Comparison of ENCODE assay signal across 1 cellular context in genomic region chr16:27364493-27365141, GRCh38.
TF ChIP-seq lines count a peak whose summit lies in the region.

No MANE protein-coding gene starts in this region.

TF ChIP-seq in HepG2, 621 proteins besides CTCF, POLR2A, EP300 and RAD21 (continued from another document):
- TF ChIP-seq, protein P1, sequence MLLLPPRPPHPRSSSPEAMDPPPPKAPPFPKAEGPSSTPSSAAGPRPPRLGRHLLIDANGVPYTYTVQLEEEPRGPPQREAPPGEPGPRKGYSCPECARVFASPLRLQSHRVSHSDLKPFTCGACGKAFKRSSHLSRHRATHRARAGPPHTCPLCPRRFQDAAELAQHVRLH (CRISPR knock-in tag; IDR thresholded peaks at IDR 0.05; ENCODE audit: borderline replicate concordance, low read depth), result peak; percentile 59; the same call in 1 of the 2 replicates
- TF ChIP-seq E2F2 (CRISPR knock-in tag; IDR thresholded peaks at IDR 0.05; ENCODE audit: borderline replicate concordance) (no peak), SIX1 (CRISPR knock-in tag; IDR thresholded peaks at IDR 0.05; ENCODE audit: borderline replicate concordance) (peak; percentile 69; the same call in 1 of the 2 replicates), KAT2B (IDR thresholded peaks at IDR 0.05; ENCODE audit: borderline replicate concordance, low read depth, low read length) (no peak), SP4 (CRISPR knock-in tag; IDR thresholded peaks at IDR 0.05) (no peak), CAMTA2 (CRISPR knock-in tag; IDR thresholded peaks at IDR 0.05; ENCODE audit: borderline replicate concordance) (no peak), ZSCAN12 (CRISPR knock-in tag; IDR thresholded peaks at IDR 0.05) (no peak), ZBTB21 (CRISPR knock-in tag; IDR thresholded peaks at IDR 0.05) (no peak), KDM2A (CRISPR knock-in tag; IDR thresholded peaks at IDR 0.05; ENCODE audit: borderline replicate concordance, low read depth) (peak; percentile 41; the same call in 1 of the 2 replicates), KMT2B (CRISPR knock-in tag; IDR thresholded peaks at IDR 0.05) (peak; percentile 64; the same call in 1 of the 2 replicates), ZFP62 (CRISPR knock-in tag; IDR thresholded peaks at IDR 0.05) (no peak), ZBTB34 (CRISPR knock-in tag; IDR thresholded peaks at IDR 0.05) (no peak), ZNF24 (IDR thresholded peaks at IDR 0.05) (no peak), ZFP82 (CRISPR knock-in tag; IDR thresholded peaks at IDR 0.05; ENCODE audit: borderline replicate concordance) (no peak), FOSL1 (CRISPR knock-in tag; IDR thresholded peaks at IDR 0.05; ENCODE audit: borderline replicate concordance) (no peak; the same call in 1 of the 2 replicates), PAX8 (CRISPR knock-in tag; IDR thresholded peaks at IDR 0.05; ENCODE audit: borderline replicate concordance) (no peak), NR3C1 (CRISPR knock-in tag; IDR thresholded peaks at IDR 0.05) (no peak), SRSF4 (IDR thresholded peaks at IDR 0.05; ENCODE audit: low read depth, low read length, poor library complexity, severe bottlenecking) (no peak), CC2D1A (CRISPR knock-in tag; IDR thresholded peaks at IDR 0.05) (no peak), ZNF563 (CRISPR knock-in tag; IDR thresholded peaks at IDR 0.05) (no peak), ZSCAN20 (CRISPR knock-in tag; IDR thresholded peaks at IDR 0.05; ENCODE audit: borderline replicate concordance) (no peak), ZNF382 (CRISPR knock-in tag; IDR thresholded peaks at IDR 0.05; ENCODE audit: borderline replicate concordance) (no peak), FOXJ3 (CRISPR knock-in tag; IDR thresholded peaks at IDR 0.05; ENCODE audit: borderline replicate concordance) (peak; percentile 87; the same call in 1 of the 2 replicates), YEATS4 (CRISPR knock-in tag; IDR thresholded peaks at IDR 0.05; ENCODE audit: borderline replicate concordance) (peak; percentile 35; the same call in 1 of the 2 replicates), SUZ12 (IDR thresholded peaks at IDR 0.05; ENCODE audit: low read depth, low read length) (no peak), NRL (CRISPR knock-in tag; IDR thresholded peaks at IDR 0.05; ENCODE audit: borderline replicate concordance) (no peak), ATM (IDR thresholded peaks at IDR 0.05; ENCODE audit: borderline replicate concordance) (no peak), TFDP2 (CRISPR knock-in tag; IDR thresholded peaks at IDR 0.05) (peak; percentile 95), CBX1 (IDR thresholded peaks at IDR 0.05; ENCODE audit: low read depth) (no peak), ZBTB1 (CRISPR knock-in tag; IDR thresholded peaks at IDR 0.05; ENCODE audit: borderline replicate concordance) (no peak)
- TF ChIP-seq, protein P2, sequence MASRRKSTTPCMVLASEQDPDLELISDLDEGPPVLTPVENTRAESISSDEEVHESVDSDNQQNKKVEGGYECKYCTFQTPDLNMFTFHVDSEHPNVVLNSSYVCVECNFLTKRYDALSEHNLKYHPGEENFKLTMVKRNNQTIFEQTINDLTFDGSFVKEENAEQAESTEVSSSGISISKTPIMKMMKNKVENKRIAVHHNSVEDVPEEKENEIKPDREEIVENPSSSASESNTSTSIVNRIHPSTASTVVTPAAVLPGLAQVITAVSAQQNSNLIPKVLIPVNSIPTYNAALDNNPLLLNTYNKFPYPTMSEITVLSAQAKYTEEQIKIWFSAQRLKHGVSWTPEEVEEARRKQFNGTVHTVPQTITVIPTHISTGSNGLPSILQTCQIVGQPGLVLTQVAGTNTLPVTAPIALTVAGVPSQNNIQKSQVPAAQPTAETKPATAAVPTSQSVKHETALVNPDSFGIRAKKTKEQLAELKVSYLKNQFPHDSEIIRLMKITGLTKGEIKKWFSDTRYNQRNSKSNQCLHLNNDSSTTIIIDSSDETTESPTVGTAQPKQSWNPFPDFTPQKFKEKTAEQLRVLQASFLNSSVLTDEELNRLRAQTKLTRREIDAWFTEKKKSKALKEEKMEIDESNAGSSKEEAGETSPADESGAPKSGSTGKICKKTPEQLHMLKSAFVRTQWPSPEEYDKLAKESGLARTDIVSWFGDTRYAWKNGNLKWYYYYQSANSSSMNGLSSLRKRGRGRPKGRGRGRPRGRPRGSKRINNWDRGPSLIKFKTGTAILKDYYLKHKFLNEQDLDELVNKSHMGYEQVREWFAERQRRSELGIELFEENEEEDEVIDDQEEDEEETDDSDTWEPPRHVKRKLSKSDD (CRISPR knock-in tag; IDR thresholded peaks at IDR 0.05; ENCODE audit: low read depth), result peak; percentile 71
- TF ChIP-seq, protein P3, sequence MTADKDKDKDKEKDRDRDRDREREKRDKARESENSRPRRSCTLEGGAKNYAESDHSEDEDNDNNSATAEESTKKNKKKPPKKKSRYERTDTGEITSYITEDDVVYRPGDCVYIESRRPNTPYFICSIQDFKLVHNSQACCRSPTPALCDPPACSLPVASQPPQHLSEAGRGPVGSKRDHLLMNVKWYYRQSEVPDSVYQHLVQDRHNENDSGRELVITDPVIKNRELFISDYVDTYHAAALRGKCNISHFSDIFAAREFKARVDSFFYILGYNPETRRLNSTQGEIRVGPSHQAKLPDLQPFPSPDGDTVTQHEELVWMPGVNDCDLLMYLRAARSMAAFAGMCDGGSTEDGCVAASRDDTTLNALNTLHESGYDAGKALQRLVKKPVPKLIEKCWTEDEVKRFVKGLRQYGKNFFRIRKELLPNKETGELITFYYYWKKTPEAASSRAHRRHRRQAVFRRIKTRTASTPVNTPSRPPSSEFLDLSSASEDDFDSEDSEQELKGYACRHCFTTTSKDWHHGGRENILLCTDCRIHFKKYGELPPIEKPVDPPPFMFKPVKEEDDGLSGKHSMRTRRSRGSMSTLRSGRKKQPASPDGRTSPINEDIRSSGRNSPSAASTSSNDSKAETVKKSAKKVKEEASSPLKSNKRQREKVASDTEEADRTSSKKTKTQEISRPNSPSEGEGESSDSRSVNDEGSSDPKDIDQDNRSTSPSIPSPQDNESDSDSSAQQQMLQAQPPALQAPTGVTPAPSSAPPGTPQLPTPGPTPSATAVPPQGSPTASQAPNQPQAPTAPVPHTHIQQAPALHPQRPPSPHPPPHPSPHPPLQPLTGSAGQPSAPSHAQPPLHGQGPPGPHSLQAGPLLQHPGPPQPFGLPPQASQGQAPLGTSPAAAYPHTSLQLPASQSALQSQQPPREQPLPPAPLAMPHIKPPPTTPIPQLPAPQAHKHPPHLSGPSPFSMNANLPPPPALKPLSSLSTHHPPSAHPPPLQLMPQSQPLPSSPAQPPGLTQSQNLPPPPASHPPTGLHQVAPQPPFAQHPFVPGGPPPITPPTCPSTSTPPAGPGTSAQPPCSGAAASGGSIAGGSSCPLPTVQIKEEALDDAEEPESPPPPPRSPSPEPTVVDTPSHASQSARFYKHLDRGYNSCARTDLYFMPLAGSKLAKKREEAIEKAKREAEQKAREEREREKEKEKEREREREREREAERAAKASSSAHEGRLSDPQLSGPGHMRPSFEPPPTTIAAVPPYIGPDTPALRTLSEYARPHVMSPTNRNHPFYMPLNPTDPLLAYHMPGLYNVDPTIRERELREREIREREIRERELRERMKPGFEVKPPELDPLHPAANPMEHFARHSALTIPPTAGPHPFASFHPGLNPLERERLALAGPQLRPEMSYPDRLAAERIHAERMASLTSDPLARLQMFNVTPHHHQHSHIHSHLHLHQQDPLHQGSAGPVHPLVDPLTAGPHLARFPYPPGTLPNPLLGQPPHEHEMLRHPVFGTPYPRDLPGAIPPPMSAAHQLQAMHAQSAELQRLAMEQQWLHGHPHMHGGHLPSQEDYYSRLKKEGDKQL (CRISPR knock-in tag; IDR thresholded peaks at IDR 0.05; ENCODE audit: low read depth), result peak; percentile 95
- TF ChIP-seq, protein P4, sequence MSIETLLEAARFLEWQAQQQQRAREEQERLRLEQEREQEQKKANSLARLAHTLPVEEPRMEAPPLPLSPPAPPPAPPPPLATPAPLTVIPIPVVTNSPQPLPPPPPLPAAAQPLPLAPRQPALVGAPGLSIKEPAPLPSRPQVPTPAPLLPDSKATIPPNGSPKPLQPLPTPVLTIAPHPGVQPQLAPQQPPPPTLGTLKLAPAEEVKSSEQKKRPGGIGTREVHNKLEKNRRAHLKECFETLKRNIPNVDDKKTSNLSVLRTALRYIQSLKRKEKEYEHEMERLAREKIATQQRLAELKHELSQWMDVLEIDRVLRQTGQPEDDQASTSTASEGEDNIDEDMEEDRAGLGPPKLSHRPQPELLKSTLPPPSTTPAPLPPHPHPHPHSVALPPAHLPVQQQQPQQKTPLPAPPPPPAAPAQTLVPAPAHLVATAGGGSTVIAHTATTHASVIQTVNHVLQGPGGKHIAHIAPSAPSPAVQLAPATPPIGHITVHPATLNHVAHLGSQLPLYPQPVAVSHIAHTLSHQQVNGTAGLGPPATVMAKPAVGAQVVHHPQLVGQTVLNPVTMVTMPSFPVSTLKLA (IDR thresholded peaks at IDR 0.05), result no peak
- TF ChIP-seq, protein P5, sequence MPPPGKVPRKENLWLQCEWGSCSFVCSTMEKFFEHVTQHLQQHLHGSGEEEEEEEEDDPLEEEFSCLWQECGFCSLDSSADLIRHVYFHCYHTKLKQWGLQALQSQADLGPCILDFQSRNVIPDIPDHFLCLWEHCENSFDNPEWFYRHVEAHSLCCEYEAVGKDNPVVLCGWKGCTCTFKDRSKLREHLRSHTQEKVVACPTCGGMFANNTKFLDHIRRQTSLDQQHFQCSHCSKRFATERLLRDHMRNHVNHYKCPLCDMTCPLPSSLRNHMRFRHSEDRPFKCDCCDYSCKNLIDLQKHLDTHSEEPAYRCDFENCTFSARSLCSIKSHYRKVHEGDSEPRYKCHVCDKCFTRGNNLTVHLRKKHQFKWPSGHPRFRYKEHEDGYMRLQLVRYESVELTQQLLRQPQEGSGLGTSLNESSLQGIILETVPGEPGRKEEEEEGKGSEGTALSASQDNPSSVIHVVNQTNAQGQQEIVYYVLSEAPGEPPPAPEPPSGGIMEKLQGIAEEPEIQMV (CRISPR knock-in tag; IDR thresholded peaks at IDR 0.05; ENCODE audit: low read depth), result 0 out of 2 replicates have a peak, but pooled peaks have one; percentile 53
TF ChIP-seq in HepG2: peak in this region for 190.
